Comparison of ENCODE assay signal across 6 cellular contexts in genomic region chr15:98410328-98410727, GRCh38.
"Had no signal": no experiment of that assay in that cellular context is flagged by ENCODE, and none has a peak within 500 bp of the region (broad histone marks: within the 10 kb centered on the region; RNA-seq: fewer than 3 reads in every experiment).

No MANE protein-coding gene starts in this region.

- DNase-seq: IMR-90, KBM-7, KG1 had no signal

- FAIRE-seq: HTR-8/SVneo had no signal

- H3K27ac ChIP-seq: HL-60 had no signal

- H3K4me1 Mint-ChIP-seq: IgD-negative memory B cell had no signal

- H3K27me3 Mint-ChIP-seq: IgD-negative memory B cell had no signal

- H3K27ac Mint-ChIP-seq: IgD-negative memory B cell had no signal

- H3K36me3 Mint-ChIP-seq: IgD-negative memory B cell had no signal
